In genomic region chrX:46715997-46716396, GRCh38 we compare ENCODE assay signal across 19 cellular contexts. TPM values are rescaled to one million over a fixed set of nuclear protein-coding genes. Genes with fewer than 3 reads are reported as not detected.
DNase-seq lines count a peak whose midpoint lies in the region; ATAC-seq and TF ChIP-seq lines count a peak whose summit lies in the region.
"Had no signal": no experiment of that assay in that cellular context is flagged by ENCODE, and none has a peak within 500 bp of the region (broad histone marks: within the 10 kb centered on the region; RNA-seq: fewer than 3 reads in every experiment).

No MANE protein-coding gene starts in this region.

- ATAC-seq in activated naive CD8-positive, alpha-beta T cell treated with anti-CD3 and anti-CD28 coated beads, Interleukin-2, amount 50 U/mL, for 24 hours, result peak; percentile 53
- ATAC-seq in memory B cell (ENCODE audit: low read depth) (no peak), esophagus mucosa (no peak)

- H3K9ac ChIP-seq in OCI-LY3 (ENCODE audit: low read length), result no peak overlapping the region
- H3K9ac ChIP-seq: GM23248 had no signal

- H3K9me3 ChIP-seq in OCI-LY3 (ENCODE audit: insufficient read depth, low read length), result peaks cover 9% of the 10 kb centered on the region; the same call in 1 of the 2 replicates
- H3K9me3 ChIP-seq in CD4-positive, alpha-beta memory T cell (ENCODE audit: control insufficient read depth in 1 of 2, low read length in 2 of 2), result no peaks in the 10 kb centered on the region
- H3K9me3 ChIP-seq: HAP-1, Peyer's patch, SJSA1 had no signal

- H2AFZ ChIP-seq in OCI-LY3 (ENCODE audit: low read depth, low read length), result no peak overlapping the region
- H2AFZ ChIP-seq: GM23248 had no signal

- H3K27me3 Mint-ChIP-seq in activated naive CD8-positive, alpha-beta T cell treated with anti-CD3 and anti-CD28 coated beads, Interleukin-2, amount 50 U/mL, for 24 hours, result no peaks in the 10 kb centered on the region
- H3K27me3 Mint-ChIP-seq in activated naive CD8-positive, alpha-beta T cell treated with anti-CD3 and anti-CD28 coated beads for 36 hours, result no peaks in the 10 kb centered on the region
- H3K27me3 Mint-ChIP-seq in memory B cell, result no peaks in the 10 kb centered on the region
- no peaks in the 10 kb centered on the region for H3K27me3 Mint-ChIP-seq in CD4-positive, alpha-beta memory T cell

- CTCF ChIA-PET in CD4-positive, alpha-beta memory T cell (lab: Charles Lee; ENCODE audit: partially characterized antibody), result no interaction called here

- no peak overlapping the region for H3K4me3 Mint-ChIP-seq in activated naive CD8-positive, alpha-beta T cell treated with anti-CD3 and anti-CD28 coated beads, Interleukin-2, amount 50 U/mL, for 24 hours
- H3K4me3 Mint-ChIP-seq in activated naive CD8-positive, alpha-beta T cell treated with anti-CD3 and anti-CD28 coated beads for 36 hours, result no peak overlapping the region
- no peak overlapping the region for H3K4me3 Mint-ChIP-seq in memory B cell
- no peak overlapping the region for H3K4me3 Mint-ChIP-seq in CD4-positive, alpha-beta memory T cell

- DNase-seq in activated naive CD8-positive, alpha-beta T cell treated with anti-CD3 and anti-CD28 coated beads, Interleukin-2, amount 50 U/mL, for 24 hours, result no peak
- no peak for DNase-seq in activated naive CD8-positive, alpha-beta T cell treated with anti-CD3 and anti-CD28 coated beads for 36 hours
- DNase-seq in memory B cell (ENCODE audit: low spot score in 2 of 2) (no peak), NCI-H1694 (lab: John Stamatoyannopoulos, UW) (no peak)
- DNase-seq in CD4-positive, alpha-beta memory T cell, result no peak
- DNase-seq: C1 segment of cervical spinal cord, DMS79, MM.1S, NCI-H1105, NCI-H1694 treated with DMSO at 0.1 percent for 48 hours, NCI-H345, NCI-H524 treated with DMSO at 0.1 percent for 48 hours, Peyer's patch, SW 1271 had no signal

- peaks cover 66% of the 10 kb centered on the region for H3K79me2 ChIP-seq in OCI-LY3 (ENCODE audit: low read length)

- POLR2A ChIA-PET in CD4-positive, alpha-beta memory T cell (lab: Charles Lee; ENCODE audit: partially characterized antibody), result no interaction called here

- peak overlapping the region; percentile 44; the same call in 1 of the 2 replicates for H3K4me3 ChIP-seq in OCI-LY3 (ENCODE audit: low read length)
- H3K4me3 ChIP-seq in CD4-positive, alpha-beta memory T cell (ENCODE audit: low read length in 2 of 2), result no peak overlapping the region
- H3K4me3 ChIP-seq: GM23248, HAP-1, Peyer's patch, SJSA1 had no signal

- H3K4me1 Mint-ChIP-seq in activated naive CD8-positive, alpha-beta T cell treated with anti-CD3 and anti-CD28 coated beads, Interleukin-2, amount 50 U/mL, for 24 hours, result peaks cover 75% of the 10 kb centered on the region
- H3K4me1 Mint-ChIP-seq in activated naive CD8-positive, alpha-beta T cell treated with anti-CD3 and anti-CD28 coated beads for 36 hours, result peaks cover 32% of the 10 kb centered on the region
- peaks cover 34% of the 10 kb centered on the region for H3K4me1 Mint-ChIP-seq in memory B cell
- peaks cover 0 to 4% (median 0%) of the 10 kb centered on the region in 4 donors for H3K4me1 Mint-ChIP-seq in CD4-positive, alpha-beta memory T cell

- peaks cover 11% of the 10 kb centered on the region for H3K36me3 ChIP-seq in OCI-LY3 (replicated peaks; ENCODE audit: low read depth, low read length)
- H3K36me3 ChIP-seq in CD4-positive, alpha-beta memory T cell (ENCODE audit: insufficient read depth, low read length), result no peaks in the 10 kb centered on the region
- H3K36me3 ChIP-seq: HAP-1, Peyer's patch, SJSA1 had no signal

- peak overlapping the region; percentile 63 for H3K4me2 ChIP-seq in OCI-LY3 (ENCODE audit: low read length)

- no peaks in the 10 kb centered on the region for H3K36me3 Mint-ChIP-seq in activated naive CD8-positive, alpha-beta T cell treated with anti-CD3 and anti-CD28 coated beads, Interleukin-2, amount 50 U/mL, for 24 hours (ENCODE audit: low read depth)
- H3K36me3 Mint-ChIP-seq in activated naive CD8-positive, alpha-beta T cell treated with anti-CD3 and anti-CD28 coated beads for 36 hours, result peaks cover 15% of the 10 kb centered on the region
- no peaks in the 10 kb centered on the region for H3K36me3 Mint-ChIP-seq in memory B cell
- H3K36me3 Mint-ChIP-seq in CD4-positive, alpha-beta memory T cell, result no peaks in the 10 kb centered on the region

- H3K27me3 ChIP-seq in OCI-LY3 (ENCODE audit: low read depth, low read length), result no peaks in the 10 kb centered on the region
- H3K27me3 ChIP-seq in CD4-positive, alpha-beta memory T cell (ENCODE audit: insufficient read depth, low read length), result no peaks in the 10 kb centered on the region
- H3K27me3 ChIP-seq: Peyer's patch, SJSA1 had no signal

- intact Hi-C loops in CD4-positive, alpha-beta memory T cell (cut with micrococcal nuclease), result no loop called here

- H4K20me1 ChIP-seq in OCI-LY3 (ENCODE audit: insufficient read depth, low read length), result peaks cover 7% of the 10 kb centered on the region; the same call in 1 of the 2 replicates

- H3K27ac ChIP-seq in OCI-LY3 (ENCODE audit: low read length), result peak overlapping the region; percentile 15; the same call in 1 of the 2 replicates
- H3K27ac ChIP-seq in CD4-positive, alpha-beta memory T cell (ENCODE audit: low read depth, low read length), result no peak overlapping the region
- H3K27ac ChIP-seq: GM23248, Peyer's patch, SJSA1 had no signal

- H3K9me3 Mint-ChIP-seq in activated naive CD8-positive, alpha-beta T cell treated with anti-CD3 and anti-CD28 coated beads, Interleukin-2, amount 50 U/mL, for 24 hours, result no peaks in the 10 kb centered on the region
- peaks cover 4% of the 10 kb centered on the region for H3K9me3 Mint-ChIP-seq in activated naive CD8-positive, alpha-beta T cell treated with anti-CD3 and anti-CD28 coated beads for 36 hours
- H3K9me3 Mint-ChIP-seq in memory B cell, result no peaks in the 10 kb centered on the region
- peaks cover 0 to 4% (median 0%) of the 10 kb centered on the region in 8 donors for H3K9me3 Mint-ChIP-seq in CD4-positive, alpha-beta memory T cell

- H3K4me1 ChIP-seq in OCI-LY3 (ENCODE audit: low read length), result peaks cover 77% of the 10 kb centered on the region
- H3K4me1 ChIP-seq in CD4-positive, alpha-beta memory T cell (ENCODE audit: insufficient read depth, low read length), result no peaks in the 10 kb centered on the region
- H3K4me1 ChIP-seq: SJSA1 had no signal

- no peak for TF ChIP-seq CTCF in OCI-LY3 (IDR thresholded peaks at IDR 0.05; ENCODE audit: low read depth, low read length)

- H3K27ac Mint-ChIP-seq in activated naive CD8-positive, alpha-beta T cell treated with anti-CD3 and anti-CD28 coated beads, Interleukin-2, amount 50 U/mL, for 24 hours, result no peak overlapping the region
- H3K27ac Mint-ChIP-seq in activated naive CD8-positive, alpha-beta T cell treated with anti-CD3 and anti-CD28 coated beads for 36 hours, result no peak overlapping the region
- H3K27ac Mint-ChIP-seq in memory B cell, result peak overlapping the region; percentile 65
- H3K27ac Mint-ChIP-seq in CD4-positive, alpha-beta memory T cell, result no peak overlapping the region

RNA-seq across cellular contexts. Expression of gene SLC9A7, which starts 42.9 kb away (rescaled TPM):
- 10 to 100 TPM; 11.5 to 12.4 TPM for total RNA-seq in activated naive CD8-positive, alpha-beta T cell treated with anti-CD3 and anti-CD28 coated beads for 36 hours
- 6.3 TPM for total RNA-seq in esophagus mucosa
- total RNA-seq in CD4-positive, alpha-beta memory T cell, result 1 to 10 TPM; 2.8 to 3.5 TPM
- 1 to 10 TPM in 1 of 2 donors, under 1 TPM in 1; 0.42 to 1.2 TPM for polyA plus RNA-seq in CD4-positive, alpha-beta memory T cell
